In genomic region chr1:157784801-157785200, GRCh38 we compare ENCODE assay signal across 19 cellular contexts. TPM values are rescaled to one million over a fixed set of nuclear protein-coding genes. Genes with fewer than 3 reads are reported as not detected.
DNase-seq lines count a peak whose midpoint lies in the region; ATAC-seq and TF ChIP-seq lines count a peak whose summit lies in the region.
"Had no signal": no experiment of that assay in that cellular context is flagged by ENCODE, and none has a peak within 500 bp of the region (broad histone marks: within the 10 kb centered on the region; RNA-seq: fewer than 3 reads in every experiment).

No MANE protein-coding gene starts in this region.

- H3K14ac ChIP-seq in neuronal stem cell (ENCODE audit: low read length) = peak overlapping the region; percentile 31

- no peaks in the 10 kb centered on the region for H3K9me3 ChIP-seq in Karpas-422 (ENCODE audit: low read length)
- H3K9me3 ChIP-seq in OCI-LY7 (ENCODE audit: low read length) = peaks cover 18% of the 10 kb centered on the region; the same call in 1 of the 2 replicates
- H3K9me3 ChIP-seq in neuronal stem cell (replicated peaks in 1 of 2; ENCODE audit: control insufficient read depth in 2 of 2, insufficient read depth in 1 of 2, low read depth in 1 of 2, low read length in 2 of 2) = no peaks in the 10 kb centered on the region
- peaks cover 1% of the 10 kb centered on the region for H3K9me3 ChIP-seq in right cardiac atrium (ENCODE audit: control insufficient read depth, low read length)
- H3K9me3 ChIP-seq: A549 had no signal

- no TSS peak for BruUV-seq in OCI-LY7 (replicated peaks; lab: Mats Ljungman, UMichigan)

- H3K23ac ChIP-seq in neuronal stem cell (ENCODE audit: low read depth, low read length, poor library complexity) = no peak overlapping the region

- H2BK5ac ChIP-seq in neuronal stem cell (ENCODE audit: low read length) = no peak overlapping the region

- H2BK15ac ChIP-seq in neuronal stem cell (ENCODE audit: low read length) = no peak overlapping the region

- H3K4me1 ChIP-seq in Karpas-422 (ENCODE audit: low read length) = peaks cover 87% of the 10 kb centered on the region
- H3K4me1 ChIP-seq in OCI-LY7 (ENCODE audit: insufficient read depth, low read length, poor library complexity, severe bottlenecking) = peaks cover 72% of the 10 kb centered on the region
- no peaks in the 10 kb centered on the region for H3K4me1 ChIP-seq in neuronal stem cell (ENCODE audit: control insufficient read depth in 2 of 2, insufficient read depth in 1 of 2, low read depth in 1 of 2, low read length in 2 of 2)
- H3K4me1 ChIP-seq in right cardiac atrium (ENCODE audit: control insufficient read depth, insufficient read depth, low read length) = no peaks in the 10 kb centered on the region
- H3K4me1 ChIP-seq: A549 had no signal

- POLR2A ChIA-PET in OCI-LY7 (lab: Charles Lee) = interaction anchor here (1.7 to 3.3 kb wide), 3 partner anchors 8 to 22 kb away, joined by 5 to 22 read pairs (median 16); partner anchors contain the start of gene FCRL2

- TF ChIP-seq CTCF in OCI-LY7 (conservative IDR thresholded peaks at IDR 0.05; ENCODE audit: low read length) = no peak

- H4K20me1 ChIP-seq in Karpas-422 (ENCODE audit: insufficient read depth, low read depth, low read length) (no peaks in the 10 kb centered on the region), OCI-LY7 (ENCODE audit: insufficient read depth, low read length) (no peaks in the 10 kb centered on the region)

- peak overlapping the region; percentile 64 for H3K9ac ChIP-seq in Karpas-422 (ENCODE audit: low read length)
- H3K9ac ChIP-seq in neuronal stem cell (ENCODE audit: low read depth, low read length, poor library complexity) = no peak overlapping the region

- CTCF ChIA-PET in OCI-LY7 (lab: Charles Lee; ENCODE audit: unreplicated experiment) = no interaction called here

- ATAC-seq in right cardiac atrium = no peak
- ATAC-seq: A549; CD8-positive, alpha-beta T cell; HepG2 had no signal

- DNase-seq in Karpas-422 (peak; percentile 88), OCI-LY7 (ENCODE audit: low spot score) (peak; percentile 74), neuronal stem cell (ENCODE audit: low spot score) (no peak), right cardiac atrium (no peak)
- DNase-seq in activated CD4-positive, CD25-positive, alpha-beta regulatory T cell (lab: John Stamatoyannopoulos, UW) = no peak
- DNase-seq in activated effector memory CD4-positive, alpha-beta T cell treated with Interleukin-2 at 50 U/mL for 16 hours = no peak
- DNase-seq: CD8-positive, alpha-beta T cell; COR-L47; DMS153; DMS79 treated with DMSO at 0.1 percent for 48 hours; GDM1; HCEC 1CT; HFFc6 had no signal

- H2BK120ac ChIP-seq in neuronal stem cell (ENCODE audit: low read depth, low read length) = no peak overlapping the region

- H3K79me2 ChIP-seq in Karpas-422 (ENCODE audit: low read length) = peaks cover 6% of the 10 kb centered on the region
- no peaks in the 10 kb centered on the region for H3K79me2 ChIP-seq in OCI-LY7 (ENCODE audit: insufficient read depth, low read depth, low read length)

- H2BK12ac ChIP-seq in neuronal stem cell (ENCODE audit: low read length) = no peak overlapping the region

- intact Hi-C loops in OCI-LY7 (cut with micrococcal nuclease; ENCODE audit: unreplicated experiment) = loop anchor here (1.0 kb wide), 1 partner anchor 22 kb away; no protein-coding TSS in a partner anchor
- intact Hi-C loops in right cardiac atrium (cut with DNase I) = no loop called here

- no peak overlapping the region for H4K8ac ChIP-seq in neuronal stem cell (ENCODE audit: low read depth, low read length)

- H3K36me3 ChIP-seq in Karpas-422 (ENCODE audit: insufficient read depth, low read length) (peaks cover 34% of the 10 kb centered on the region), OCI-LY7 (ENCODE audit: insufficient read depth, low read length) (peaks cover 15% of the 10 kb centered on the region), neuronal stem cell (replicated peaks in 1 of 2; ENCODE audit: control insufficient read depth in 2 of 2, insufficient read depth in 2 of 2, low read length in 2 of 2) (no peaks in the 10 kb centered on the region)

- H2AFZ ChIP-seq in Karpas-422 (ENCODE audit: low read length) (no peak overlapping the region), OCI-LY7 (ENCODE audit: low read length) (peak overlapping the region; percentile 2; the same call in 1 of the 2 replicates), neuronal stem cell (ENCODE audit: low read length) (no peak overlapping the region)

- H3K4me3 ChIP-seq in Karpas-422 (ENCODE audit: low read length) (peak overlapping the region; percentile 39), OCI-LY7 (ENCODE audit: low read depth, low read length, poor library complexity, severe bottlenecking) (no peak overlapping the region), neuronal stem cell (ENCODE audit: low read length in 2 of 2) (no peak overlapping the region), right cardiac atrium (ENCODE audit: low read length) (no peak overlapping the region)
- H3K4me3 ChIP-seq: A549 had no signal

- WGBS in neuronal stem cell (ENCODE audit: extremely low coverage in 2 of 2, insufficient read length in 2 of 2, insufficient replicate concordance in 1 of 2), 2 donors = no CpG with 5 or more reads among the region's 3 CpGs
- WGBS in right cardiac atrium = 78% methylated on average over 3 of the region's 3 CpGs

- H3K4me2 ChIP-seq in Karpas-422 (ENCODE audit: low read depth, low read length, poor library complexity, severe bottlenecking) (peak overlapping the region; percentile 71), OCI-LY7 (ENCODE audit: low read length) (peak overlapping the region; percentile 68), neuronal stem cell (ENCODE audit: insufficient read depth, low read length, poor library complexity, severe bottlenecking) (no peak overlapping the region)
- H3K4me2 ChIP-seq: A549 had no signal

- no peak overlapping the region for H3K4ac ChIP-seq in neuronal stem cell (ENCODE audit: low read length)

- H3K27ac ChIP-seq in Karpas-422 (ENCODE audit: low read length) = peak overlapping the region; percentile 98
- peak overlapping the region; percentile 71 for H3K27ac ChIP-seq in OCI-LY7 (ENCODE audit: low read depth, low read length, poor library complexity, severe bottlenecking)
- no peak overlapping the region for H3K27ac ChIP-seq in neuronal stem cell (replicated peaks; ENCODE audit: low read length)
- no peak overlapping the region for H3K27ac ChIP-seq in right cardiac atrium (ENCODE audit: low read length)
- H3K27ac ChIP-seq: A549 had no signal

- H3K79me1 ChIP-seq in neuronal stem cell (ENCODE audit: low read depth, low read length) = no peaks in the 10 kb centered on the region

- H3K9me2 ChIP-seq in Karpas-422 (replicated peaks; ENCODE audit: insufficient read depth, low read length) = no peaks in the 10 kb centered on the region
- H3K9me2 ChIP-seq in OCI-LY7 (ENCODE audit: insufficient read depth, low read length) = no peaks in the 10 kb centered on the region

- no peak overlapping the region for H2AK5ac ChIP-seq in neuronal stem cell (ENCODE audit: low read depth, low read length)

- H3K27me3 ChIP-seq in Karpas-422 (ENCODE audit: low read length) = no peaks in the 10 kb centered on the region
- no peaks in the 10 kb centered on the region for H3K27me3 ChIP-seq in neuronal stem cell (ENCODE audit: control insufficient read depth in 3 of 3, insufficient read depth in 3 of 3, low read depth in 1 of 3, low read length in 3 of 3)
- no peaks in the 10 kb centered on the region for H3K27me3 ChIP-seq in right cardiac atrium (ENCODE audit: control insufficient read depth, insufficient read depth)

- H4K91ac ChIP-seq in neuronal stem cell (ENCODE audit: low read depth, low read length, poor library complexity) = no peak overlapping the region

- no peak overlapping the region for H3K18ac ChIP-seq in neuronal stem cell (ENCODE audit: low read length)

RNA-seq across cellular contexts. Expression of gene FCRL2, which starts 7.9 kb away (rescaled TPM):
- 136 and 168 TPM in 2 replicates for total RNA-seq in Karpas-422 (2014; rRNA removed; shearing (Covaris generic); ENCODE audit: low replicate concordance)
- 9.5 and 11.5 TPM in 2 replicates for total RNA-seq in OCI-LY7 (2014; rRNA removed; shearing (Covaris generic))
- 6.6 and 8.1 TPM in 2 replicates for total RNA-seq in OCI-LY7 (2022)
- polyA plus RNA-seq in neuronal stem cell (2013, experiment 1 of 2) = not detected
- polyA plus RNA-seq in neuronal stem cell (2013, experiment 2 of 2) = not detected
- total RNA-seq in right cardiac atrium = not detected
- not detected for polyA plus RNA-seq in right cardiac atrium
- total RNA-seq: H1, HepG2, HFFc6 had no signal
- polyA plus RNA-seq: A549, AG04450, BJ, CD14-positive monocyte, H1, HepG2 had no signal

RNA-seq across cellular contexts. Expression of gene FCRL1, which starts 35.1 kb away (rescaled TPM):
- total RNA-seq in Karpas-422 (2014; rRNA removed; shearing (Covaris generic); ENCODE audit: low replicate concordance) = 109 and 232 TPM in 2 replicates
- total RNA-seq in OCI-LY7 (2014; rRNA removed; shearing (Covaris generic)) = 42.5 and 62.8 TPM in 2 replicates
- total RNA-seq in OCI-LY7 (2022) (72.6 and 98.3 TPM in 2 replicates), right cardiac atrium (not detected)
- polyA plus RNA-seq in neuronal stem cell (2013, experiment 1 of 2) = not detected
- polyA plus RNA-seq in neuronal stem cell (2013, experiment 2 of 2) = not detected
- not detected for polyA plus RNA-seq in right cardiac atrium
- total RNA-seq: H1, HepG2, HFFc6 had no signal
- polyA plus RNA-seq: A549, AG04450, BJ, H1, HepG2 had no signal

RNA-seq across cellular contexts. Expression of gene CD5L, which starts 56.8 kb away (rescaled TPM):
- total RNA-seq in Karpas-422 (2014; rRNA removed; shearing (Covaris generic); ENCODE audit: low replicate concordance) = 0.43 and 2.0 TPM in 2 replicates
- total RNA-seq in OCI-LY7 (2014; rRNA removed; shearing (Covaris generic)) = not detected in 2 replicates
- total RNA-seq in OCI-LY7 (2022) (not detected in 2 replicates), right cardiac atrium (under 1 TPM in 2 of 4 donors, not detected in 2; 0.24 to 0.42 TPM)
- polyA plus RNA-seq in neuronal stem cell (2013, experiment 1 of 2) = not detected
- not detected for polyA plus RNA-seq in neuronal stem cell (2013, experiment 2 of 2)
- 0.29 TPM for polyA plus RNA-seq in right cardiac atrium
- total RNA-seq: CD8-positive, alpha-beta T cell; H1; HepG2; HFFc6 had no signal
- polyA plus RNA-seq: A549, AG04450, BJ, CD14-positive monocyte, H1, HepG2 had no signal

Comparison
In these comparisons a context has a peak if more than half of its experiments do, and no peak if none do; other contexts are left out.
1. DNase-seq: peak in Karpas-422 (single experiment) and OCI-LY7 (single experiment); none in neuronal stem cell (single experiment), activated CD4-positive, CD25-positive, alpha-beta regulatory T cell (0 of 4), right cardiac atrium (0 of 3) and activated effector memory CD4-positive, alpha-beta T cell treated with Interleukin-2 at 50 U/mL for 16 hours (single experiment).
2. H3K27ac ChIP-seq: peak in Karpas-422 (single experiment) and OCI-LY7 (single experiment); none in neuronal stem cell (single experiment) and right cardiac atrium (single experiment).
3. RNA of gene FCRL2, which starts 7.9 kb away (total RNA-seq): 136 to 168 TPM in Karpas-422; 6.6 to 11.5 TPM in OCI-LY7 and not detected in right cardiac atrium; every median in the first group is over 10 times any median in the second.
4. RNA of gene FCRL1, which starts 35.1 kb away (total RNA-seq): 109 to 232 TPM in Karpas-422 and 42.5 to 98.3 TPM in OCI-LY7; not detected in right cardiac atrium; every median in the first group is over 10 times any median in the second.